12 cellular contexts compared by ENCODE assay signal in the genomic region with DNA sequence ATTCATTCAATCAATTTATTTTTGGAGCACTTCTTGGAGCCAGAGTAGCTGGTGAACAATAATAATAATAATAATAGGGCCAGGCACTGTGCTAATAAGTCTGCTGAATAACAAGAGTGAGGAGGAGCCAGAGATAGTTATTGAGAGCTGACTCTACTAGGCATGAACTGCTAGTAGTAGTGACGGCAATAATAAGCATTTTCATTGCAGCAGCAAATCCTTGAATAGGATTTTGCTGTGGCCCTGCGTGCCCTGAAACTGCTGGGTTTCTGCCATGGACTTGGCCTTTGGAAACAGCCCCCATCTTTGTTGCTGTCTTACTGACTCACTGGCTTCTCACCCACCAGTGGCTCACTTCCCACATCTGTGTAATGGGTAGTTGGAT.
A peak's percentile ranks its signal among the peaks of the same experiment; 100 is the strongest.
DNase-seq lines count a peak whose midpoint lies in the region; ATAC-seq and TF ChIP-seq lines count a peak whose summit lies in the region.
"Had no signal": no experiment of that assay in that cellular context is flagged by ENCODE, and none has a peak within 500 bp of the region (broad histone marks: within the 10 kb centered on the region; RNA-seq: fewer than 3 reads in every experiment).

No MANE protein-coding gene starts in this region.

- TF ChIP-seq CTCF in HEK293 (tag by site-specific recombination; IDR thresholded peaks at IDR 0.05): no peak
- no peak for TF ChIP-seq CTCF in brain microvascular endothelial cell (IDR thresholded peaks at IDR 0.05; ENCODE audit: low read depth, low read length, missing control alignments)
- TF ChIP-seq CTCF in left lung (IDR thresholded peaks at IDR 0.05): no peak

- no peak for DNase-seq in brain microvascular endothelial cell
- DNase-seq in left lung: no peak
- DNase-seq in NCI-H82 (lab: John Stamatoyannopoulos, UW): no peak
- DNase-seq in SIG-M5 treated with dmso at 0.1 percent for 504 hours (lab: John Stamatoyannopoulos, UW; ENCODE audit: unreplicated experiment): no peak
- DNase-seq: activated CD4-positive, alpha-beta memory T cell treated with anti-CD3 and anti-CD28 coated beads for 36 hours; NCI-H187; NCI-H510A; stimulated activated CD4-positive, alpha-beta T cell treated with anti-CD3 and anti-CD28 coated beads, Interleukin-15, amount 100 ng/mL, for 24 hours had no signal

- H3K4me3 ChIP-seq in HEK293 (ENCODE audit: low read depth, low read length): no peak overlapping the region
- H3K4me3 ChIP-seq in brain microvascular endothelial cell (ENCODE audit: low read depth, low read length): no peak overlapping the region
- H3K4me3 ChIP-seq in left lung: no peak overlapping the region
- no peak overlapping the region for H3K4me3 ChIP-seq in skin epidermis

- H3K4me1 ChIP-seq in HEK293 (ENCODE audit: control insufficient read depth, insufficient read depth, low read length) (peaks cover 19% of the 10 kb centered on the region), left lung (no peaks in the 10 kb centered on the region)

- peak overlapping the region; percentile 35 for H3K27ac ChIP-seq in HEK293 (ENCODE audit: extremely low read depth, low read depth, low read length)
- H3K27ac ChIP-seq in brain microvascular endothelial cell: peak overlapping the region; percentile 89
- H3K27ac ChIP-seq in left lung: peak overlapping the region in 1 of 2 donors; percentile 26
- peak overlapping the region in 11 of 21 experiments; percentile 31 to 75 (median 63) for H3K27ac ChIP-seq in skin epidermis

- in situ Hi-C loops in brain microvascular endothelial cell (cut with HindIII; ENCODE audit: low pct_ligation_motif_present, low sequenced_read_pairs): no loop called here

- H3K27me3 ChIP-seq in brain microvascular endothelial cell (replicated peaks): no peaks in the 10 kb centered on the region
- H3K27me3 ChIP-seq in left lung: peaks cover 0 to 6% of the 10 kb centered on the region in 2 donors

- intact Hi-C loops in left lung (cut with DNase I): no loop called here

- POLR2A ChIA-PET in HEK293 (lab: Yijun Ruan, JAX): interaction anchor here (0.5 to 1.2 kb wide), 3 partner anchors 9 to 597 kb away, joined by 3 read pairs; no protein-coding TSS in a partner anchor

- CTCF ChIA-PET in HEK293 (lab: Yijun Ruan, JAX): interaction anchor here (0.8 to 1.2 kb wide), 4 partner anchors 9 to 80 kb away, joined by 3 to 6 read pairs (median 3); no protein-coding TSS in a partner anchor

- peak; percentile 6 for ATAC-seq in left lung
- no peak for ATAC-seq in GM19455 (IDR thresholded peaks at IDR 0.05; ENCODE audit: unreplicated experiment)
- ATAC-seq in HG02884 (IDR thresholded peaks at IDR 0.05; ENCODE audit: unreplicated experiment): no peak

- no peaks in the 10 kb centered on the region for H3K9me3 ChIP-seq in HEK293 (ENCODE audit: control insufficient read depth, insufficient read depth, low read depth, low read length)
- H3K9me3 ChIP-seq in left lung: no peaks in the 10 kb centered on the region

- H3K36me3 ChIP-seq in HEK293 (ENCODE audit: control insufficient read depth in 2 of 2, insufficient read depth in 1 of 2, low read length in 2 of 2) (no peaks in the 10 kb centered on the region), brain microvascular endothelial cell (replicated peaks) (no peaks in the 10 kb centered on the region), left lung (no peaks in the 10 kb centered on the region)

TF ChIP-seq in HEK293, 187 proteins besides CTCF, POLR2A, EP300 and RAD21:
- TF ChIP-seq TRIM28 (IDR thresholded peaks at IDR 0.05; ENCODE audit: borderline replicate concordance, low read length): 0 out of 2 replicates have a peak, but pooled peaks have one; percentile 6
- TF ChIP-seq ZNF140 (tag by site-specific recombination; IDR thresholded peaks at IDR 0.05): no peak
- no peak for TF ChIP-seq ZNF660 (tag by site-specific recombination; IDR thresholded peaks at IDR 0.05)
- TF ChIP-seq, protein P1, sequence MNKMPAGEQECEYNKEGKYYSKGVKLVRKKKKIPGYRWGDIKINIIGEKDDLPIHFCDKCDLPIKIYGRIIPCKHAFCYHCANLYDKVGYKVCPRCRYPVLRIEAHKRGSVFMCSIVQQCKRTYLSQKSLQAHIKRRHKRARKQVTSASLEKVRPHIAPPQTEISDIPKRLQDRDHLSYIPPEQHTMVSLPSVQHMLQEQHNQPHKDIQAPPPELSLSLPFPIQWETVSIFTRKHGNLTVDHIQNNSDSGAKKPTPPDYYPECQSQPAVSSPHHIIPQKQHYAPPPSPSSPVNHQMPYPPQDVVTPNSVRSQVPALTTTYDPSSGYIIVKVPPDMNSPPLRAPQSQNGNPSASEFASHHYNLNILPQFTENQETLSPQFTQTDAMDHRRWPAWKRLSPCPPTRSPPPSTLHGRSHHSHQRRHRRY (tag by site-specific recombination; IDR thresholded peaks at IDR 0.05): no peak
- peak; percentile 64; the same call in 1 of the 2 replicates for TF ChIP-seq ZNF16 (tag by site-specific recombination; IDR thresholded peaks at IDR 0.05; ENCODE audit: low read depth)
- no peak for TF ChIP-seq ZNF530 (tag by site-specific recombination; IDR thresholded peaks at IDR 0.05; ENCODE audit: low read depth)
